Comparison of ENCODE assay signal across 8 cellular contexts in the genomic region with DNA sequence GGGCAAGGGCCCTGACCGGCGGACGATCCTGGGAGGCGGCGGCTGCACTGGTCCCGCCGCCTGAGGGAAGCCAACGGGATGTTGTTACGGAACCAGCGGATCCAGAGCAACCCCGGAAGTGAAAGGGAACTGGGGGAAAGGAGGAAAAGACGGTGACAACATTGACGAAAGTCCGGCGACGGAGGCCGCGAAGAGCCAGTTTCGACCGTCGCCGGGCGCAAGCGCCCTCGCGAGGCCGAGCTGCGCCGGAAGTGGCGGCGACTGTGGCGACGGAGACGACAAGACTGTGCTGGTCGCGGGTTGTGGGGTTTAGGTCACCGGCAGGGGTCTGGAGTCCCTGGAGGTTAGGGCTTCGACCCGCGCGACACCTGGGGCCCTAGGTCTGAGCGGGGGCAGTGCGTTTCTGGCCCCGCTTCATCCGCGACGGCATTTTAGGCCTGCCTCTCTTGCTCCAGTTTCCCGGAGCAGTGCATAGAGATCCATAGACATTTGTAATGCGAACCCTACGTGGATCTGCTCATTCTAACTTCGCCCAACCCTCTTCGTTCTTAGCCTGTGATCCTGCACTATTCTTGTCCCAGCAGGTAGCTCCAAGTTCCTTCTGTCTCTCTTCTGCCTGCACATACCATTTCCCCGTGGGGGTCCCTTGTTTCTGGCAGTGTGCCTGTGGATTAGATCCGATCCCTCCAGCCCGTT. TPM values are rescaled to one million over a fixed set of nuclear protein-coding genes. Genes with fewer than 3 reads are reported as not detected.
DNase-seq lines count a peak whose midpoint lies in the region; ATAC-seq, FAIRE-seq and TF ChIP-seq lines count a peak whose summit lies in the region.

A gene (minus strand): TSS at position 120 of the 696 bp plus-strand sequence. CDS start 138 bp downstream, outside the sequence.

- peak within 1 kb of the TSS; percentile 98 for H2AFZ ChIP-seq in keratinocyte (ENCODE audit: control insufficient read depth, low read length)

- peaks cover 45% of the 10 kb centered on the region for H3K79me2 ChIP-seq in keratinocyte (ENCODE audit: control insufficient read depth, insufficient read depth, low read length)

- H3K27me3 ChIP-seq in keratinocyte (ENCODE audit: control insufficient read depth, extremely low read depth, insufficient read depth, low read length) = no peaks in the 10 kb centered on the region

- H3K9ac ChIP-seq in keratinocyte (ENCODE audit: control insufficient read depth, extremely low read depth, insufficient read depth, low read length) = peak within 1 kb of the TSS; percentile 97

- peak within 1 kb of the TSS; percentile 88 for H3K27ac ChIP-seq in keratinocyte (ENCODE audit: control insufficient read depth, insufficient read depth, low read length)

- peak within 1 kb of the TSS; percentile 64 for H3K4me3 ChIP-seq in AG09309 (ENCODE audit: control insufficient read depth, low read depth, low read length)
- H3K4me3 ChIP-seq in keratinocyte (ENCODE audit: control insufficient read depth in 2 of 3, extremely low read depth in 1 of 3, insufficient read depth in 2 of 3, low read depth in 1 of 3, low read length in 3 of 3) = peak within 1 kb of the TSS; percentile 77 to 96 (median 93)

- ATAC-seq in GM18907 (IDR thresholded peaks at IDR 0.05; ENCODE audit: unreplicated experiment) (peak; percentile 95), HG03159 (IDR thresholded peaks at IDR 0.05; ENCODE audit: unreplicated experiment) (peak; percentile 88)

- H3K36me3 ChIP-seq in keratinocyte (ENCODE audit: control insufficient read depth in 2 of 2, extremely low read depth in 1 of 2, insufficient read depth in 2 of 2, low read length in 2 of 2) = no peaks in the 10 kb centered on the region

- no peaks in the 10 kb centered on the region for H4K20me1 ChIP-seq in keratinocyte (ENCODE audit: control insufficient read depth, extremely low read depth, insufficient read depth, low read length)

- TF ChIP-seq CTCF in AG09309 (IDR thresholded peaks at IDR 0.05; ENCODE audit: control insufficient read depth, insufficient read depth, low read depth, low read length, missing control alignments) = peak; percentile 49
- peak; percentile 29 to 71 (median 66) for TF ChIP-seq CTCF in keratinocyte (optimal IDR thresholded peaks at IDR 0.05 in 1 of 3, IDR thresholded peaks at IDR 0.05 in 1 of 3, conservative IDR thresholded peaks at IDR 0.05 in 1 of 3; ENCODE audit: extremely low read depth in 1 of 3, insufficient read depth in 2 of 3, low read length in 3 of 3)

- FAIRE-seq in keratinocyte (lab: Jason Lieb, UNC) = peak; percentile 69

- no peaks in the 10 kb centered on the region for H3K9me3 ChIP-seq in keratinocyte (ENCODE audit: control insufficient read depth, low read depth, low read length)

- no peaks in the 10 kb centered on the region for H3K9me1 ChIP-seq in keratinocyte (ENCODE audit: control insufficient read depth, extremely low read depth, insufficient read depth, low read length)

- peaks cover 15% of the 10 kb centered on the region for H3K4me1 ChIP-seq in keratinocyte (ENCODE audit: control insufficient read depth, extremely low read depth, insufficient read depth, low read length)

- H3K4me2 ChIP-seq in keratinocyte (ENCODE audit: control insufficient read depth, extremely low read depth, insufficient read depth, low read depth, low read length) = peak within 1 kb of the TSS; percentile 99

- dilution Hi-C loops in keratinocyte (cut with MboI; ENCODE audit: extremely low pct_ligation_motif_present, low sequenced_read_pairs) = no loop called here

- DNase-seq in AG09309 (ENCODE audit: low read depth) (peak; percentile 65), NCI-H2227 (lab: John Stamatoyannopoulos, UW; ENCODE audit: unreplicated experiment) (peak; percentile 89), keratinocyte (ENCODE audit: low read depth, low spot score) (peak; percentile 28)
- peak; percentile 56 to 63 (median 57) for DNase-seq in activated CD4-positive, CD25-positive, alpha-beta regulatory T cell (lab: John Stamatoyannopoulos, UW)
- DNase-seq in central memory CD4-positive, alpha-beta T cell = peak; percentile 76
- DNase-seq in stimulated activated CD4-positive, alpha-beta T cell treated with anti-CD3 and anti-CD28 coated beads, Interleukin-15, amount 100 ng/mL, for 1 hour (ENCODE audit: low read depth in 1 of 2, low spot score in 1 of 2) = peak; percentile 60 to 66

RNA-seq across cellular contexts. Expression of the gene that starts here (rescaled TPM):
- 14.3 to 20.6 TPM (median 17.8 TPM) in 3 replicates for polyA plus RNA-seq in keratinocyte
- polyA plus RNA-seq in keratinocyte (2011; ENCODE audit: low read depth) = 61.6 TPM
- polyA plus RNA-seq in keratinocyte (2011; cell fraction: cytosol; rRNA removed) = 9.0 and 14.1 TPM in 2 replicates
- polyA plus RNA-seq in keratinocyte (2011; cell fraction: nucleus; rRNA removed) = 39.9 and 52.6 TPM in 2 replicates
- 19.4 and 21.0 TPM in 2 replicates for polyA plus RNA-seq in keratinocyte (2012; ENCODE audit: low replicate concordance)
- 7.6 to 30.7 TPM (median 14.7 TPM) in 3 replicates for polyA minus RNA-seq in keratinocyte
- 9.0 TPM for polyA minus RNA-seq in keratinocyte (2011; cell fraction: cytosol; rRNA and poly(A)+ RNA removed)
- 23.8 and 49.0 TPM in 2 replicates for polyA minus RNA-seq in keratinocyte (2011; cell fraction: nucleus; rRNA and poly(A)+ RNA removed)

Comparison
In these comparisons a context has a peak if more than half of its experiments do, and no peak if none do; other contexts are left out.
1. Peak in every context shown above with its lines: DNase-seq, ATAC-seq, H3K4me3 ChIP-seq and H3K27ac ChIP-seq.
2. DNase-seq: peak in every context shown above with its lines; median percentile 89 in NCI-H2227; 76 in central memory CD4-positive, alpha-beta T cell; 65 in AG09309; 63 in stimulated activated CD4-positive, alpha-beta T cell treated with anti-CD3 and anti-CD28 coated beads, Interleukin-15, amount 100 ng/mL, for 1 hour; 57 in activated CD4-positive, CD25-positive, alpha-beta regulatory T cell; 28 in keratinocyte.